In genomic region chr6:16249971-16250370, GRCh38 we compare ENCODE assay signal across 14 cellular contexts. TPM values are rescaled to one million over a fixed set of nuclear protein-coding genes. Genes with fewer than 3 reads are reported as not detected.
A peak's percentile ranks its signal among the peaks of the same experiment; 100 is the strongest.
DNase-seq lines count a peak whose midpoint lies in the region; ATAC-seq and TF ChIP-seq lines count a peak whose summit lies in the region.
"Had no signal": no experiment of that assay in that cellular context is flagged by ENCODE, and none has a peak within 500 bp of the region (broad histone marks: within the 10 kb centered on the region; RNA-seq: fewer than 3 reads in every experiment).

No MANE protein-coding gene starts in this region.

- H3K36me3 ChIP-seq in psoas muscle (ENCODE audit: insufficient read depth in 1 of 2, low read depth in 1 of 2) = peaks cover 4 to 80% of the 10 kb centered on the region in 2 donors
- H3K36me3 ChIP-seq: adrenal gland, colonic mucosa had no signal

- no peak for TF ChIP-seq CTCF in psoas muscle (IDR thresholded peaks at IDR 0.05)
- TF ChIP-seq CTCF in coronary artery (IDR thresholded peaks at IDR 0.05) = no peak
- TF ChIP-seq CTCF in mesothelial cell of epicardium (IDR thresholded peaks at IDR 0.05; ENCODE audit: unreplicated experiment) = no peak

- no peaks in the 10 kb centered on the region for H3K27me3 ChIP-seq in psoas muscle (ENCODE audit: insufficient read depth in 3 of 3, low read length in 2 of 3)
- H3K27me3 ChIP-seq: adrenal gland, colonic mucosa had no signal

- intact Hi-C loops in psoas muscle (cut with DNase I) = no loop called here

- peaks cover 3% of the 10 kb centered on the region for H3K36me3 Mint-ChIP-seq in mesothelial cell of epicardium
- H3K36me3 Mint-ChIP-seq: CD4-positive, CD25-positive, alpha-beta regulatory T cell had no signal

- WGBS in psoas muscle, 3 donors = 39 to 75% (median 50%) methylated on average over 1 of the region's 1 CpG

- H3K9me3 ChIP-seq in psoas muscle = no peaks in the 10 kb centered on the region
- H3K9me3 ChIP-seq: adrenal gland, colonic mucosa had no signal

- peaks cover 36% of the 10 kb centered on the region for H3K4me1 ChIP-seq in psoas muscle
- H3K4me1 ChIP-seq: adrenal gland, colonic mucosa had no signal

- H3K4me3 ChIP-seq in psoas muscle (no peak overlapping the region), coronary artery (no peak overlapping the region)
- H3K4me3 ChIP-seq: adrenal gland, colonic mucosa had no signal

- H3K9me3 Mint-ChIP-seq in mesothelial cell of epicardium = no peaks in the 10 kb centered on the region
- H3K9me3 Mint-ChIP-seq: neural crest cell had no signal

- peaks cover 6% of the 10 kb centered on the region for H3K27me3 Mint-ChIP-seq in mesothelial cell of epicardium (ENCODE audit: low read depth)

- peaks cover 15% of the 10 kb centered on the region for H3K4me1 Mint-ChIP-seq in mesothelial cell of epicardium
- H3K4me1 Mint-ChIP-seq: CD4-positive, CD25-positive, alpha-beta regulatory T cell had no signal

- no peak overlapping the region for H3K27ac Mint-ChIP-seq in mesothelial cell of epicardium

- no peak for ATAC-seq in psoas muscle

- H3K27ac ChIP-seq in cingulate gyrus (ENCODE audit: low read depth, low read length) = peak overlapping the region; percentile 41
- peak overlapping the region; percentile 36 for H3K27ac ChIP-seq in psoas muscle
- no peak overlapping the region for H3K27ac ChIP-seq in coronary artery
- H3K27ac ChIP-seq: 22Rv1, adrenal gland, colonic mucosa had no signal

- DNase-seq in NCI-H1092 treated with DMSO at 0.1 percent for 48 hours (lab: John Stamatoyannopoulos, UW) (peak; percentile 29), NCI-H1092 (lab: John Stamatoyannopoulos, UW) (no peak), NCI-H2196 treated with DMSO at 0.1 percent for 48 hours (lab: John Stamatoyannopoulos, UW; ENCODE audit: unreplicated experiment) (peak; percentile 66), psoas muscle (no peak), coronary artery (ENCODE audit: low spot score) (no peak), glomerular visceral epithelial cell (ENCODE audit: extremely low spot score) (no peak), mesothelial cell of epicardium (ENCODE audit: low spot score in 2 of 2, unreplicated experiment in 2 of 2) (no peak)
- DNase-seq: activated T-cell treated with anti-CD3 and anti-CD28 coated beads, Interleukin-2, amount 50 U/mL, for 1 hour; adrenal gland; CD4-positive, CD25-positive, alpha-beta regulatory T cell; colonic mucosa had no signal

- H3K4me3 Mint-ChIP-seq in mesothelial cell of epicardium = no peak overlapping the region
- H3K4me3 Mint-ChIP-seq: CD4-positive, CD25-positive, alpha-beta regulatory T cell; neural crest cell had no signal

RNA-seq across cellular contexts. Expression of gene GMPR, which starts 11.6 kb away (rescaled TPM):
- total RNA-seq in psoas muscle (100 to 1,000 TPM; 139 to 265 (median 189) TPM), mesothelial cell of epicardium (4.0 to 5.2 TPM (median 4.3 TPM) in 3 replicates)
- 100 to 1,000 TPM in 2 of 3 donors, 10 to 100 TPM in 1; 26.6 to 286 (median 235) TPM for polyA plus RNA-seq in psoas muscle

Comparison
In these comparisons a context has a peak if more than half of its experiments do, and no peak if none do; other contexts are left out.
1. DNase-seq: peak in NCI-H1092 treated with DMSO at 0.1 percent for 48 hours (single experiment) and NCI-H2196 treated with DMSO at 0.1 percent for 48 hours (single experiment); none in NCI-H1092 (single experiment), psoas muscle (0 of 2), coronary artery (single experiment), glomerular visceral epithelial cell (single experiment) and mesothelial cell of epicardium (0 of 2).
2. H3K27ac ChIP-seq: peak in cingulate gyrus (single experiment) and psoas muscle (single experiment); none in coronary artery (0 of 2).
3. RNA of gene GMPR, which starts 11.6 kb away (total RNA-seq): 139 to 265 TPM in psoas muscle; 4.0 to 5.2 TPM in mesothelial cell of epicardium; every median in the first group is over 10 times any median in the second.